In the genomic region with DNA sequence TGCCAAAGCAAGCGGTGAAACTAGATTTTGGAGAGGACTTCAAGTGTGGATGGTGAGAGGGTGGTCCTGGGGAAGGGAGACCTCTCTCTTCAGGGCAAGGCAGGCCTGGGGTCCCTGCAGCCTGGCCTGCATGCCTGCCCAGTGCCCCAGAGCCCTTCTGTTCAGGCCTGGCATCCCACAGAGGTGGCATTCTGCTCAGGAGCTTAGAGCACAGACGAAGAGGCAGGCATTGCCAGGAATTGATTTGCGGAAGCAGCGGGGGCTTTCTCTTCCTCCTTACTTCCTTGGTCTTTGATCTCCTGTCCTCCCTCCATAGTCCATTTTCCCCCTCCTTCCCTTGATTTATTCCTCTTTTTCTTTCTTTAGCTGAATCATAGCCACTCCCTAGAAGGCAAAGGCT, we compare ENCODE assay signal across 14 cellular contexts. TPM values are rescaled to one million over a fixed set of nuclear protein-coding genes. Genes with fewer than 3 reads are reported as not detected.
A peak's percentile ranks its signal among the peaks of the same experiment; 100 is the strongest.
DNase-seq lines count a peak whose midpoint lies in the region; TF ChIP-seq lines count a peak whose summit lies in the region.
"Had no signal": no experiment of that assay in that cellular context is flagged by ENCODE, and none has a peak within 500 bp of the region (broad histone marks: within the 10 kb centered on the region; RNA-seq: fewer than 3 reads in every experiment).

No MANE protein-coding gene starts in this region.

- no peak overlapping the region for H3K23ac ChIP-seq in neuronal stem cell (ENCODE audit: low read depth, low read length, poor library complexity)

- no peaks in the 10 kb centered on the region for H4K20me1 ChIP-seq in BLaER1 treated with 17β-estradiol and CSF1 and Interleukin-3, amounts not matched to agents 10 nM and 100 nM

- intact Hi-C loops in thyroid gland (cut with DNase I), result no loop called here

- peaks cover 0 to 40% (median 26%) of the 10 kb centered on the region in 11 experiments; a peak in 15 of 22 replicates for H3K27me3 ChIP-seq in BLaER1 treated with 17β-estradiol and CSF1 and Interleukin-3, amounts not matched to agents 10 nM and 100 nM
- H3K27me3 ChIP-seq in iPS-20b (ENCODE audit: insufficient read depth, low read length), result 0 out of 2 replicates have a peak, but pooled peaks cover 7% of the 10 kb centered on the region
- H3K27me3 ChIP-seq in neuronal stem cell (ENCODE audit: control insufficient read depth in 3 of 3, insufficient read depth in 3 of 3, low read depth in 1 of 3, low read length in 3 of 3), result no peaks in the 10 kb centered on the region
- no peaks in the 10 kb centered on the region for H3K27me3 ChIP-seq in thyroid gland
- H3K27me3 ChIP-seq: BE2C had no signal

- no peaks in the 10 kb centered on the region for H3K79me1 ChIP-seq in neuronal stem cell (ENCODE audit: low read depth, low read length)

- H3K4me3 Mint-ChIP-seq in brain, result peak overlapping the region in 2 of 5 experiments; percentile 23 to 38
- H3K4me3 Mint-ChIP-seq: CD8-positive, alpha-beta memory T cell had no signal

- H3K9me3 Mint-ChIP-seq in brain, result peaks cover 0 to 16% (median 8%) of the 10 kb centered on the region in 5 experiments
- H3K9me3 Mint-ChIP-seq: CD8-positive, alpha-beta memory T cell had no signal

- H3K14ac ChIP-seq in neuronal stem cell (ENCODE audit: low read length), result no peak overlapping the region

- peak overlapping the region; percentile 69 for H3K18ac ChIP-seq in neuronal stem cell (ENCODE audit: low read length)

- H3K27ac ChIP-seq in BLaER1 treated with 17β-estradiol and CSF1 and Interleukin-3, amounts not matched to agents 10 nM and 100 nM, result no peak overlapping the region; a peak in 1 of 22 replicates
- no peak overlapping the region for H3K27ac ChIP-seq in iPS-20b (ENCODE audit: low read length)
- no peak overlapping the region for H3K27ac ChIP-seq in neuronal stem cell (replicated peaks; ENCODE audit: low read length)
- H3K27ac ChIP-seq in thyroid gland, result no peak overlapping the region

- H3K4me1 Mint-ChIP-seq in brain, result peaks cover 72% of the 10 kb centered on the region
- H3K4me1 Mint-ChIP-seq: CD8-positive, alpha-beta memory T cell had no signal

- WGBS in neuronal stem cell (ENCODE audit: extremely low coverage in 2 of 2, insufficient read length in 2 of 2, insufficient replicate concordance in 1 of 2), 2 donors, result no CpG with 5 or more reads among the region's 4 CpGs
- 79 to 84% methylated on average over 4 of the region's 4 CpGs for WGBS in thyroid gland, 2 donors

- peaks cover 32 to 38% (median 34%) of the 10 kb centered on the region in 10 experiments for H3K4me1 ChIP-seq in BLaER1 treated with 17β-estradiol and CSF1 and Interleukin-3, amounts not matched to agents 10 nM and 100 nM
- H3K4me1 ChIP-seq in iPS-20b (ENCODE audit: insufficient read depth, low read length) (peaks cover 20% of the 10 kb centered on the region), neuronal stem cell (ENCODE audit: control insufficient read depth in 2 of 2, insufficient read depth in 1 of 2, low read depth in 1 of 2, low read length in 2 of 2) (peaks cover 16 to 18% of the 10 kb centered on the region in 2 donors), thyroid gland (no peaks in the 10 kb centered on the region)
- H3K4me1 ChIP-seq: BE2C, Caco-2 had no signal

- no peaks in the 10 kb centered on the region for H3K36me3 Mint-ChIP-seq in brain

- no peak overlapping the region for H3K9ac ChIP-seq in BLaER1 treated with 17β-estradiol and CSF1 and Interleukin-3, amounts not matched to agents 10 nM and 100 nM
- peak overlapping the region; percentile 25; the same call in 1 of the 2 replicates for H3K9ac ChIP-seq in iPS-20b (ENCODE audit: low read depth, low read length)
- H3K9ac ChIP-seq in neuronal stem cell (ENCODE audit: low read depth, low read length, poor library complexity), result no peak overlapping the region

- peak overlapping the region; percentile 14 to 68 (median 54); a peak in 16 of 22 replicates for H3K4me2 ChIP-seq in BLaER1 treated with 17β-estradiol and CSF1 and Interleukin-3, amounts not matched to agents 10 nM and 100 nM
- H3K4me2 ChIP-seq in neuronal stem cell (ENCODE audit: insufficient read depth, low read length, poor library complexity, severe bottlenecking), result no peak overlapping the region

- no peak overlapping the region for H2BK120ac ChIP-seq in neuronal stem cell (ENCODE audit: low read depth, low read length)

- peak overlapping the region; percentile 76 to 94 (median 90) for H3K27ac Mint-ChIP-seq in brain

- H3K36me3 ChIP-seq in BLaER1 treated with 17β-estradiol and CSF1 and Interleukin-3, amounts not matched to agents 10 nM and 100 nM, result no peaks in the 10 kb centered on the region
- no peaks in the 10 kb centered on the region for H3K36me3 ChIP-seq in iPS-20b (ENCODE audit: insufficient read depth, low read depth, low read length)
- no peaks in the 10 kb centered on the region for H3K36me3 ChIP-seq in neuronal stem cell (replicated peaks in 1 of 2; ENCODE audit: control insufficient read depth in 2 of 2, insufficient read depth in 2 of 2, low read length in 2 of 2)
- H3K36me3 ChIP-seq in thyroid gland, result no peaks in the 10 kb centered on the region
- H3K36me3 ChIP-seq: BE2C had no signal

- no peak overlapping the region for H3K4ac ChIP-seq in neuronal stem cell (ENCODE audit: low read length)

- no peak overlapping the region for H4K8ac ChIP-seq in neuronal stem cell (ENCODE audit: low read depth, low read length)

- H2BK12ac ChIP-seq in neuronal stem cell (ENCODE audit: low read length), result no peak overlapping the region

- TF ChIP-seq CTCF in brain (conservative IDR thresholded peaks at IDR 0.05) (no peak), thyroid gland (IDR thresholded peaks at IDR 0.05) (no peak)

- H4K91ac ChIP-seq in neuronal stem cell (ENCODE audit: low read depth, low read length, poor library complexity), result no peak overlapping the region

- H2AK5ac ChIP-seq in neuronal stem cell (ENCODE audit: low read depth, low read length), result peak overlapping the region; percentile 16

- no peak for TF ChIP-seq POLR2A in thyroid gland (IDR thresholded peaks at IDR 0.05)

- DNase-seq in neuronal stem cell (ENCODE audit: low spot score) (no peak), AML-193 (lab: John Stamatoyannopoulos, UW) (no peak), thyroid gland (no peak)
- DNase-seq in activated CD4-positive, CD25-positive, alpha-beta regulatory T cell (lab: John Stamatoyannopoulos, UW), result no peak
- no peak for DNase-seq in activated CD4-positive, alpha-beta T cell treated with anti-CD3 and anti-CD28 coated beads for 4 hours
- DNase-seq: BE2C; Caco-2; CD8-positive, alpha-beta memory T cell; DND-41; GF-D8; IMR-90 had no signal

- no peaks in the 10 kb centered on the region; a peak in 1 of 22 replicates for H3K9me3 ChIP-seq in BLaER1 treated with 17β-estradiol and CSF1 and Interleukin-3, amounts not matched to agents 10 nM and 100 nM (replicated peaks in 1 of 11)
- H3K9me3 ChIP-seq in iPS-20b (ENCODE audit: insufficient read depth, low read depth, low read length) (no peaks in the 10 kb centered on the region), neuronal stem cell (replicated peaks in 1 of 2; ENCODE audit: control insufficient read depth in 2 of 2, insufficient read depth in 1 of 2, low read depth in 1 of 2, low read length in 2 of 2) (peaks cover 0 to 6% of the 10 kb centered on the region in 2 donors), thyroid gland (no peaks in the 10 kb centered on the region)
- H3K9me3 ChIP-seq: BE2C, Caco-2 had no signal

- H3K27me3 Mint-ChIP-seq in brain, result peaks cover 5% of the 10 kb centered on the region

- H2BK15ac ChIP-seq in neuronal stem cell (ENCODE audit: low read length), result no peak overlapping the region

- H2AFZ ChIP-seq in neuronal stem cell (ENCODE audit: low read length), result peak overlapping the region; percentile 80

- H2BK5ac ChIP-seq in neuronal stem cell (ENCODE audit: low read length), result no peak overlapping the region

- no peak overlapping the region for H3K4me3 ChIP-seq in BLaER1 treated with 17β-estradiol and CSF1 and Interleukin-3, amounts not matched to agents 10 nM and 100 nM
- no peak overlapping the region for H3K4me3 ChIP-seq in iPS-20b (ENCODE audit: low read length)
- no peak overlapping the region for H3K4me3 ChIP-seq in neuronal stem cell (ENCODE audit: low read length in 2 of 2)
- no peak overlapping the region for H3K4me3 ChIP-seq in thyroid gland (replicated peaks in 1 of 3)

RNA-seq across cellular contexts. Expression of gene PIPOX, which starts 15.4 kb away (rescaled TPM):
- polyA plus RNA-seq in brain (ENCODE audit: insufficient read depth, low read depth, low replicate concordance), result 12.4 TPM
- 2.7 TPM for polyA plus RNA-seq in neuronal stem cell (2013, experiment 1 of 2)
- 2.9 TPM for polyA plus RNA-seq in neuronal stem cell (2013, experiment 2 of 2)
- 1 to 10 TPM in 1 of 4 donors, under 1 TPM in 2, not detected in 1; 0.58 to 1.7 (median 0.93) TPM for total RNA-seq in thyroid gland

RNA-seq across cellular contexts. Expression of gene SEZ6, which starts 21.7 kb away (rescaled TPM):
- polyA plus RNA-seq in brain (ENCODE audit: insufficient read depth, low read depth, low replicate concordance), result 64.1 TPM
- 0.04 TPM for polyA plus RNA-seq in neuronal stem cell (2013, experiment 1 of 2)
- 0.04 TPM for polyA plus RNA-seq in neuronal stem cell (2013, experiment 2 of 2)
- not detected for total RNA-seq in thyroid gland
- total RNA-seq: Caco-2; CD8-positive, alpha-beta memory T cell; IMR-90 had no signal
- polyA plus RNA-seq: IMR-90 had no signal
